8 cellular contexts compared by ENCODE assay signal in genomic region chr17:44308865-44309264, GRCh38. TPM values are rescaled to one million over a fixed set of nuclear protein-coding genes. Genes with fewer than 3 reads are reported as not detected.
DNase-seq lines count a peak whose midpoint lies in the region; ATAC-seq and TF ChIP-seq lines count a peak whose summit lies in the region.

No MANE protein-coding gene starts in this region.

- H3K9me3 ChIP-seq in esophagus muscularis mucosa = no peaks in the 10 kb centered on the region

- H3K27me3 ChIP-seq in esophagus muscularis mucosa (peaks cover 0 to 26% (median 2%) of the 10 kb centered on the region in 4 donors), rectal smooth muscle tissue (ENCODE audit: control insufficient read depth, insufficient read depth, low read length) (no peaks in the 10 kb centered on the region)

- H3K36me3 ChIP-seq in esophagus muscularis mucosa = no peaks in the 10 kb centered on the region
- no peaks in the 10 kb centered on the region for H3K36me3 ChIP-seq in rectal smooth muscle tissue (ENCODE audit: control insufficient read depth, insufficient read depth, low read length)

- H3K4me1 ChIP-seq in esophagus muscularis mucosa = peaks cover 16 to 25% (median 22%) of the 10 kb centered on the region in 4 donors
- peaks cover 3% of the 10 kb centered on the region for H3K4me1 ChIP-seq in rectal smooth muscle tissue (ENCODE audit: control insufficient read depth, insufficient read depth, low read length)

- H3K4me3 ChIP-seq in esophagus muscularis mucosa (peak overlapping the region; percentile 50 to 58 (median 57)), rectal smooth muscle tissue (ENCODE audit: low read length) (peak overlapping the region; percentile 32)

- no peak overlapping the region for H3K9ac ChIP-seq in rectal smooth muscle tissue (ENCODE audit: low read length)

- no peak for ATAC-seq in HG02763 (IDR thresholded peaks at IDR 0.05; ENCODE audit: unreplicated experiment)

- TF ChIP-seq EP300 in esophagus muscularis mucosa (IDR thresholded peaks at IDR 0.05) = no peak

- WGBS in esophagus muscularis mucosa = 0% methylated on average over 11 of the region's 15 CpGs

- intact Hi-C loops in esophagus muscularis mucosa (cut with DNase I) = no loop called here

- DNase-seq in G401 (ENCODE audit: low spot score) (peak; percentile 62), NCI-H69 (lab: John Stamatoyannopoulos, UW) (peak; percentile 73), esophagus muscularis mucosa (ENCODE audit: extremely low spot score) (no peak), SIG-M5 treated with dmso at 0.1 percent for 504 hours (lab: John Stamatoyannopoulos, UW; ENCODE audit: unreplicated experiment) (no peak), GM10266 (ENCODE audit: extremely low spot score) (no peak), GM19240 (ENCODE audit: insufficient read length, low spot score) (no peak)

- no peak for TF ChIP-seq CTCF in esophagus muscularis mucosa (IDR thresholded peaks at IDR 0.05)
- TF ChIP-seq CTCF in GM10266 (IDR thresholded peaks at IDR 0.05; ENCODE audit: control insufficient read depth, insufficient read depth, low read depth, missing control alignments) = no peak

- TF ChIP-seq POLR2A in esophagus muscularis mucosa (IDR thresholded peaks at IDR 0.05; ENCODE audit: low read depth) = no peak

- in situ Hi-C loops in G401 (cut with HindIII; ENCODE audit: low sequenced_read_pairs) = no loop called here

- H3K27ac ChIP-seq in esophagus muscularis mucosa (replicated peaks in 1 of 4) = peak overlapping the region in 1 of 4 donors; percentile 67
- no peak overlapping the region for H3K27ac ChIP-seq in rectal smooth muscle tissue (ENCODE audit: low read depth, low read length)

RNA-seq across cellular contexts. Expression of gene RUNDC3A, which starts 0.5 kb away (rescaled TPM):
- 3.4 and 3.8 TPM in 2 replicates for total RNA-seq in G401 (2014; rRNA removed; shearing (Covaris generic))
- 1 to 10 TPM in 3 of 4 donors, under 1 TPM in 1; 0.42 to 2.8 (median 1.7) TPM for total RNA-seq in esophagus muscularis mucosa

RNA-seq across cellular contexts. Expression of gene SLC25A39, which starts 15.8 kb away (rescaled TPM):
- total RNA-seq in G401 (2014; rRNA removed; shearing (Covaris generic)) = 335 and 340 TPM in 2 replicates
- 10 to 100 TPM; 41.1 to 69.0 (median 56.8) TPM for total RNA-seq in esophagus muscularis mucosa

RNA-seq across cellular contexts. Expression of gene GRN, which starts 36.2 kb away (rescaled TPM):
- 243 and 344 TPM in 2 replicates for total RNA-seq in G401 (2014; rRNA removed; shearing (Covaris generic))
- 100 to 1,000 TPM; 169 to 313 (median 260) TPM for total RNA-seq in esophagus muscularis mucosa

RNA-seq across cellular contexts. Expression of gene SLC4A1, which starts 40.9 kb away (rescaled TPM):
- total RNA-seq in G401 (2014; rRNA removed; shearing (Covaris generic)) = not detected in 2 replicates
- total RNA-seq in esophagus muscularis mucosa = 1 to 10 TPM in 1 of 4 donors, under 1 TPM in 2, not detected in 1; 0.11 to 2.0 (median 0.19) TPM

RNA-seq across cellular contexts. Expression of gene FAM171A2, which starts 54.8 kb away (rescaled TPM):
- 22.2 and 23.6 TPM in 2 replicates for total RNA-seq in G401 (2014; rRNA removed; shearing (Covaris generic))
- 1 to 10 TPM in 2 of 4 donors, under 1 TPM in 2; 0.42 to 2.0 (median 1.2) TPM for total RNA-seq in esophagus muscularis mucosa

Comparison
In these comparisons a context has a peak if more than half of its experiments do, and no peak if none do; other contexts are left out.
1. DNase-seq: peak in G401 (single experiment) and NCI-H69 (single experiment); none in esophagus muscularis mucosa (single experiment), SIG-M5 treated with dmso at 0.1 percent for 504 hours (single experiment), GM10266 (single experiment) and GM19240 (single experiment).